In genomic region chr2:204110250-204111183, GRCh38 we compare ENCODE assay signal across 9 cellular contexts.
DNase-seq lines count a peak whose midpoint lies in the region; ATAC-seq and TF ChIP-seq lines count a peak whose summit lies in the region.
"Had no signal": no experiment of that assay in that cellular context is flagged by ENCODE, and none has a peak within 500 bp of the region (broad histone marks: within the 10 kb centered on the region; RNA-seq: fewer than 3 reads in every experiment).

No MANE protein-coding gene starts in this region.

- ATAC-seq in GM19455 (IDR thresholded peaks at IDR 0.05; ENCODE audit: unreplicated experiment) (peak; percentile 88), HG03442 (IDR thresholded peaks at IDR 0.05; ENCODE audit: unreplicated experiment) (peak; percentile 90)
- ATAC-seq: body of pancreas had no signal

- intact Hi-C loops in activated CD4-positive, alpha-beta memory T cell treated with anti-CD3 and anti-CD28 coated beads for 36 hours (cut with micrococcal nuclease), result no loop called here

- no peak overlapping the region for H3K4me3 ChIP-seq in fibroblast of pulmonary artery (replicated peaks; ENCODE audit: low read depth, low read length)
- H3K4me3 ChIP-seq: body of pancreas had no signal

- H3K9me3 Mint-ChIP-seq in activated CD4-positive, alpha-beta memory T cell treated with anti-CD3 and anti-CD28 coated beads for 36 hours, result no peaks in the 10 kb centered on the region
- H3K9me3 Mint-ChIP-seq in glutamatergic neuron (ENCODE audit: unreplicated experiment), result peaks cover 6% of the 10 kb centered on the region

- peak overlapping the region; percentile 55 for H3K4me3 Mint-ChIP-seq in activated CD4-positive, alpha-beta memory T cell treated with anti-CD3 and anti-CD28 coated beads for 36 hours
- no peak overlapping the region for H3K4me3 Mint-ChIP-seq in glutamatergic neuron (ENCODE audit: unreplicated experiment)

- peaks cover 8% of the 10 kb centered on the region for H3K27me3 Mint-ChIP-seq in activated CD4-positive, alpha-beta memory T cell treated with anti-CD3 and anti-CD28 coated beads for 36 hours
- peaks cover 6% of the 10 kb centered on the region for H3K27me3 Mint-ChIP-seq in glutamatergic neuron (ENCODE audit: unreplicated experiment)

- peaks cover 65% of the 10 kb centered on the region for H3K4me1 Mint-ChIP-seq in activated CD4-positive, alpha-beta memory T cell treated with anti-CD3 and anti-CD28 coated beads for 36 hours (ENCODE audit: low read depth)
- peaks cover 4% of the 10 kb centered on the region for H3K4me1 Mint-ChIP-seq in glutamatergic neuron (ENCODE audit: low read depth, unreplicated experiment)

- DNase-seq in activated CD4-positive, alpha-beta memory T cell treated with anti-CD3 and anti-CD28 coated beads for 36 hours, result peak; percentile 87
- DNase-seq in fibroblast of pulmonary artery (ENCODE audit: low read depth), result peak; percentile 33
- peak; percentile 23 for DNase-seq in stimulated activated CD8-positive, alpha-beta memory T cell treated with anti-CD3 and anti-CD28 coated beads, Interleukin-12 subunit alpha, Interleukin-12 subunit beta, amount 100 ng/mL, for 1 hour (ENCODE audit: low read depth)
- DNase-seq in NCI-H2107 treated with DMSO at 0.1 percent for 48 hours (lab: John Stamatoyannopoulos, UW; ENCODE audit: unreplicated experiment), result no peak
- no peak for DNase-seq in ecto neural progenitor cell (ENCODE audit: low spot score)
- DNase-seq in glutamatergic neuron, result no peak

- peak overlapping the region; percentile 90 for H3K27ac Mint-ChIP-seq in activated CD4-positive, alpha-beta memory T cell treated with anti-CD3 and anti-CD28 coated beads for 36 hours
- no peak overlapping the region for H3K27ac Mint-ChIP-seq in glutamatergic neuron (ENCODE audit: unreplicated experiment)

- no peaks in the 10 kb centered on the region for H3K36me3 Mint-ChIP-seq in activated CD4-positive, alpha-beta memory T cell treated with anti-CD3 and anti-CD28 coated beads for 36 hours
- H3K36me3 Mint-ChIP-seq in glutamatergic neuron (ENCODE audit: unreplicated experiment), result no peaks in the 10 kb centered on the region

- CTCF ChIA-PET in activated CD4-positive, alpha-beta memory T cell treated with anti-CD3 and anti-CD28 coated beads for 36 hours (lab: Charles Lee), result interaction anchor here (0.7 to 4.8 kb wide), 5 partner anchors 35 to 175 kb away, joined by 3 to 46 read pairs (median 6); no protein-coding TSS in a partner anchor

- POLR2A ChIA-PET in activated CD4-positive, alpha-beta memory T cell treated with anti-CD3 and anti-CD28 coated beads for 36 hours (lab: Charles Lee), result interaction anchor here (0.9 to 1.2 kb wide), 2 partner anchors 96 to 161 kb away, joined by 3 to 4 read pairs; no protein-coding TSS in a partner anchor

- TF ChIP-seq CTCF in fibroblast of pulmonary artery (IDR thresholded peaks at IDR 0.05; ENCODE audit: low read length, missing control alignments), result no peak
- TF ChIP-seq CTCF in glutamatergic neuron (IDR thresholded peaks at IDR 0.05; ENCODE audit: partially characterized antibody, unreplicated experiment), result no peak

Comparison
In these comparisons a context has a peak if more than half of its experiments do, and no peak if none do; other contexts are left out.
1. DNase-seq: peak in activated CD4-positive, alpha-beta memory T cell treated with anti-CD3 and anti-CD28 coated beads for 36 hours (single experiment), fibroblast of pulmonary artery (single experiment) and stimulated activated CD8-positive, alpha-beta memory T cell treated with anti-CD3 and anti-CD28 coated beads, Interleukin-12 subunit alpha, Interleukin-12 subunit beta, amount 100 ng/mL, for 1 hour (single experiment); none in NCI-H2107 treated with DMSO at 0.1 percent for 48 hours (single experiment), ecto neural progenitor cell (single experiment) and glutamatergic neuron (single experiment).